Comparison of ENCODE assay signal across 9 cellular contexts in genomic region chr2:161063946-161064306, GRCh38.
DNase-seq lines count a peak whose midpoint lies in the region; ATAC-seq and TF ChIP-seq lines count a peak whose summit lies in the region.
"Had no signal": no experiment of that assay in that cellular context is flagged by ENCODE, and none has a peak within 500 bp of the region (broad histone marks: within the 10 kb centered on the region; RNA-seq: fewer than 3 reads in every experiment).

No MANE protein-coding gene starts in this region.

- H3K4me3 ChIP-seq in CD8-positive, alpha-beta T cell (ENCODE audit: low read depth, low read length), result no peak overlapping the region
- H3K4me3 ChIP-seq in coronary artery, result peak overlapping the region; percentile 28
- H3K4me3 ChIP-seq in heart left ventricle, result no peak overlapping the region
- peak overlapping the region in 9 of 59 donors; percentile 14 to 53 (median 35) for H3K4me3 ChIP-seq in dorsolateral prefrontal cortex

- no peaks in the 10 kb centered on the region for H3K9me3 Mint-ChIP-seq in CD8-positive, alpha-beta T cell

- H3K36me3 ChIP-seq in CD8-positive, alpha-beta T cell (ENCODE audit: insufficient read depth, low read length), result no peaks in the 10 kb centered on the region
- H3K36me3 ChIP-seq in heart left ventricle, result no peaks in the 10 kb centered on the region

- POLR2A ChIA-PET in CD8-positive, alpha-beta T cell (lab: Charles Lee), result interaction anchor here (1.0 kb wide), 1 partner anchor 13 kb away, joined by 3 read pairs; no protein-coding TSS in a partner anchor

- no peak overlapping the region for H3K27ac ChIP-seq in CD8-positive, alpha-beta T cell (ENCODE audit: low read depth, low read length)
- no peak overlapping the region for H3K27ac ChIP-seq in coronary artery
- H3K27ac ChIP-seq in heart left ventricle, result no peak overlapping the region
- H3K27ac ChIP-seq in dorsolateral prefrontal cortex, result peak overlapping the region in 1 of 59 donors; percentile 69
- H3K27ac ChIP-seq: psoas muscle had no signal

- no peaks in the 10 kb centered on the region for H3K9me3 ChIP-seq in CD8-positive, alpha-beta T cell (ENCODE audit: low read length)
- H3K9me3 ChIP-seq in heart left ventricle, result no peaks in the 10 kb centered on the region
- H3K9me3 ChIP-seq: psoas muscle had no signal

- peak; percentile 31 for TF ChIP-seq CTCF in CD8-positive, alpha-beta T cell (IDR thresholded peaks at IDR 0.05)
- TF ChIP-seq CTCF in coronary artery (IDR thresholded peaks at IDR 0.05) (no peak), heart left ventricle (IDR thresholded peaks at IDR 0.05) (peak in 2 of 12 donors; percentile 7 to 11), dorsolateral prefrontal cortex (IDR thresholded peaks at IDR 0.05 in 54 of 56, conservative IDR thresholded peaks at IDR 0.05 in 2 of 56; ENCODE audit: low read depth in 1 of 56, partially characterized antibody in 56 of 56) (peak in 15 of 56 donors; percentile 0 to 36 (median 11))

- H3K4me1 Mint-ChIP-seq in CD8-positive, alpha-beta T cell (ENCODE audit: low read depth), result peaks cover 4% of the 10 kb centered on the region

- DNase-seq in CD8-positive, alpha-beta T cell, result no peak
- DNase-seq in coronary artery (ENCODE audit: low spot score) (no peak), heart left ventricle (no peak), NCI-H1417 treated with DMSO at 0.1 percent for 48 hours (lab: John Stamatoyannopoulos, UW) (no peak), HUDEP-2 (lab: John Stamatoyannopoulos, UW; ENCODE audit: unreplicated experiment in 76 of 76) (no peak), dorsolateral prefrontal cortex (no peak)

- no peaks in the 10 kb centered on the region for H3K27me3 Mint-ChIP-seq in CD8-positive, alpha-beta T cell (ENCODE audit: low read depth)

- intact Hi-C loops in CD8-positive, alpha-beta T cell (cut with DNase I, micrococcal nuclease), result loop anchor here (1.0 to 10.0 kb wide), 7 partner anchors 209 to 955 kb away; no protein-coding TSS in a partner anchor
- intact Hi-C loops in heart left ventricle (cut with DNase I), result loop anchor here in 7 of 10 donors (5.0 to 10.0 kb wide), 6 partner anchors 101 to 959 kb away; partner anchors contain the start of genes RBMS1 (in 1 of the 7) and TANK (in 1 of the 7)
- intact Hi-C loops in dorsolateral prefrontal cortex (cut with DNase I), result no loop called here

- peak; percentile 27 for ATAC-seq in CD8-positive, alpha-beta T cell
- ATAC-seq in GM21381 (IDR thresholded peaks at IDR 0.05; ENCODE audit: unreplicated experiment) (peak; percentile 32), HG03196 (IDR thresholded peaks at IDR 0.05; ENCODE audit: unreplicated experiment) (peak; percentile 26), heart left ventricle (no peak)

- CTCF ChIA-PET in CD8-positive, alpha-beta T cell (lab: Charles Lee), result interaction anchor here (0.6 to 3.9 kb wide), 39 partner anchors 9 to 975 kb away, joined by 3 to 25 read pairs (median 3); no protein-coding TSS in a partner anchor

- H3K27ac Mint-ChIP-seq in CD8-positive, alpha-beta T cell, result no peak overlapping the region

- no peak overlapping the region for H3K4me3 Mint-ChIP-seq in CD8-positive, alpha-beta T cell

- TF ChIP-seq POLR2A in heart left ventricle (IDR thresholded peaks at IDR 0.05), result no peak

- H3K27me3 ChIP-seq in CD8-positive, alpha-beta T cell (ENCODE audit: insufficient read depth, low read length), result no peaks in the 10 kb centered on the region
- H3K27me3 ChIP-seq in heart left ventricle (no peaks in the 10 kb centered on the region), dorsolateral prefrontal cortex (no peaks in the 10 kb centered on the region)

- no peaks in the 10 kb centered on the region for H3K4me1 ChIP-seq in CD8-positive, alpha-beta T cell (ENCODE audit: insufficient read depth, low read length)
- peaks cover 0 to 9% (median 0%) of the 10 kb centered on the region in 12 donors for H3K4me1 ChIP-seq in heart left ventricle

- H3K36me3 Mint-ChIP-seq in CD8-positive, alpha-beta T cell, result no peaks in the 10 kb centered on the region

- 11 to 27% (median 18%) methylated on average over 2 of the region's 2 CpGs for WGBS in heart left ventricle, 4 donors

Comparison
In these comparisons a context has a peak if more than half of its experiments do, and no peak if none do; other contexts are left out.
1. ATAC-seq: peak in CD8-positive, alpha-beta T cell (single experiment), GM21381 (single experiment) and HG03196 (single experiment); none in heart left ventricle (0 of 4).
2. intact Hi-C loops: an anchor here in CD8-positive, alpha-beta T cell (1.0 to 10.0 kb wide) and heart left ventricle (5.0 to 10.0 kb wide); none called in dorsolateral prefrontal cortex.